1 cellular context compared by ENCODE assay signal in the genomic region with DNA sequence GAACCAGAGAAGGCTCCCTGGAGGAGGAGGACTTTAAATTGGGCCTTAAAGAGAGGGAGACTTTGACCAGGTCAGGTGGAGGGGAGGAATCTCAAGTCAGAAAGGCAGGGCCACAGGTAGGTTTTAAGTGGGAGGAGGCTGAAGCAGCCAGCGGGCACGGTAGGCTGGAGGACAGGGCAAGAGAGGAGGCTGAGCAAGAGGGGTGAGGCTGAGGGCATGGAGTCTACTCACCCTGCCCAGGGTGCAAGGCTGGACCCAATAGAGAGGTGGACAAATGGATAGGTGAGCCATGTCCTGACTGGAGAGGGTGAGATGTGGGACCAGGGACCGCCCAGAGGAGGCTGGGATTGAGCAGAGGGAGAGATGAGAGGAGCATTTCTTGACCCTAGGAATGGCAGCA.
TF ChIP-seq lines count a peak whose summit lies in the region.

No MANE protein-coding gene starts in this region.

TF ChIP-seq in K562, 482 proteins besides CTCF, POLR2A, EP300 and RAD21:
- no peak for TF ChIP-seq HDAC6 (IDR thresholded peaks at IDR 0.05; ENCODE audit: low read depth, low read length)
- TF ChIP-seq, protein P1, sequence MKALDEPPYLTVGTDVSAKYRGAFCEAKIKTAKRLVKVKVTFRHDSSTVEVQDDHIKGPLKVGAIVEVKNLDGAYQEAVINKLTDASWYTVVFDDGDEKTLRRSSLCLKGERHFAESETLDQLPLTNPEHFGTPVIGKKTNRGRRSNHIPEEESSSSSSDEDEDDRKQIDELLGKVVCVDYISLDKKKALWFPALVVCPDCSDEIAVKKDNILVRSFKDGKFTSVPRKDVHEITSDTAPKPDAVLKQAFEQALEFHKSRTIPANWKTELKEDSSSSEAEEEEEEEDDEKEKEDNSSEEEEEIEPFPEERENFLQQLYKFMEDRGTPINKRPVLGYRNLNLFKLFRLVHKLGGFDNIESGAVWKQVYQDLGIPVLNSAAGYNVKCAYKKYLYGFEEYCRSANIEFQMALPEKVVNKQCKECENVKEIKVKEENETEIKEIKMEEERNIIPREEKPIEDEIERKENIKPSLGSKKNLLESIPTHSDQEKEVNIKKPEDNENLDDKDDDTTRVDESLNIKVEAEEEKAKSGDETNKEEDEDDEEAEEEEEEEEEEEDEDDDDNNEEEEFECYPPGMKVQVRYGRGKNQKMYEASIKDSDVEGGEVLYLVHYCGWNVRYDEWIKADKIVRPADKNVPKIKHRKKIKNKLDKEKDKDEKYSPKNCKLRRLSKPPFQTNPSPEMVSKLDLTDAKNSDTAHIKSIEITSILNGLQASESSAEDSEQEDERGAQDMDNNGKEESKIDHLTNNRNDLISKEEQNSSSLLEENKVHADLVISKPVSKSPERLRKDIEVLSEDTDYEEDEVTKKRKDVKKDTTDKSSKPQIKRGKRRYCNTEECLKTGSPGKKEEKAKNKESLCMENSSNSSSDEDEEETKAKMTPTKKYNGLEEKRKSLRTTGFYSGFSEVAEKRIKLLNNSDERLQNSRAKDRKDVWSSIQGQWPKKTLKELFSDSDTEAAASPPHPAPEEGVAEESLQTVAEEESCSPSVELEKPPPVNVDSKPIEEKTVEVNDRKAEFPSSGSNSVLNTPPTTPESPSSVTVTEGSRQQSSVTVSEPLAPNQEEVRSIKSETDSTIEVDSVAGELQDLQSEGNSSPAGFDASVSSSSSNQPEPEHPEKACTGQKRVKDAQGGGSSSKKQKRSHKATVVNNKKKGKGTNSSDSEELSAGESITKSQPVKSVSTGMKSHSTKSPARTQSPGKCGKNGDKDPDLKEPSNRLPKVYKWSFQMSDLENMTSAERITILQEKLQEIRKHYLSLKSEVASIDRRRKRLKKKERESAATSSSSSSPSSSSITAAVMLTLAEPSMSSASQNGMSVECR (CRISPR knock-in tag; IDR thresholded peaks at IDR 0.05), result no peak
- TF ChIP-seq USF1 (CRISPR knock-in tag; IDR thresholded peaks at IDR 0.05), result no peak
- TF ChIP-seq ZFP36 (IDR thresholded peaks at IDR 0.05; ENCODE audit: low read depth, low read length, partially characterized antibody), result peak; percentile 85
